15 cellular contexts compared by ENCODE assay signal in genomic region chr18:13454363-13455150, GRCh38.
"Had no signal": no experiment of that assay in that cellular context is flagged by ENCODE, and none has a peak within 500 bp of the region (broad histone marks: within the 10 kb centered on the region; RNA-seq: fewer than 3 reads in every experiment).

No MANE protein-coding gene starts in this region.

- H3K27me3 Mint-ChIP-seq: activated CD4-positive, alpha-beta T cell treated with anti-CD3 and anti-CD28 coated beads for 36 hours; activated naive CD4-positive, alpha-beta T cell treated with anti-CD3 and anti-CD28 coated beads, Interleukin-2, amount 10 ng/mL, durations not matched to agents 7 days and 5 days had no signal

- H3K27me3 ChIP-seq: breast epithelium, foreskin keratinocyte, upper lobe of left lung had no signal

- H3K9me3 Mint-ChIP-seq: activated T-helper 2 cell treated with anti-CD3 and anti-CD28 coated beads, Interferon-gamma antibody, Interleukin-2, Interleukin-4, amounts not matched to agents 10 μg/mL and 5 μg/mL and 100 μg/mL, durations not matched to agents 14 hours and 24 hours and 36 hours had no signal

- H3K9me3 ChIP-seq: breast epithelium, upper lobe of left lung had no signal

- H3K4me3 Mint-ChIP-seq: activated CD4-positive, alpha-beta memory T cell treated with anti-CD3 and anti-CD28 coated beads, Interleukin-2, amount 10 ng/mL, durations not matched to agents 7 days and 5 days; activated CD4-positive, alpha-beta T cell treated with anti-CD3 and anti-CD28 coated beads for 36 hours; activated naive CD4-positive, alpha-beta T cell treated with anti-CD3 and anti-CD28 coated beads, Interleukin-2, amount 10 ng/mL, durations not matched to agents 7 days and 5 days; nephron had no signal

- H3K4me1 ChIP-seq: breast epithelium, foreskin keratinocyte had no signal

- H3K4me3 ChIP-seq: breast epithelium, upper lobe of left lung had no signal

- H3K27ac Mint-ChIP-seq: activated CD4-positive, alpha-beta memory T cell treated with anti-CD3 and anti-CD28 coated beads, Interleukin-2, amount 10 ng/mL, durations not matched to agents 7 days and 5 days; activated CD4-positive, alpha-beta T cell treated with anti-CD3 and anti-CD28 coated beads for 36 hours; activated naive CD4-positive, alpha-beta T cell treated with anti-CD3 and anti-CD28 coated beads, Interleukin-2, amount 10 ng/mL, durations not matched to agents 7 days and 5 days; activated T-helper 2 cell treated with anti-CD3 and anti-CD28 coated beads, Interferon-gamma antibody, Interleukin-2, Interleukin-4, amounts not matched to agents 10 μg/mL and 5 μg/mL and 100 μg/mL, durations not matched to agents 14 hours and 24 hours and 36 hours; nephron had no signal

- H3K27ac ChIP-seq: breast epithelium, foreskin keratinocyte, upper lobe of left lung, VCaP had no signal

- DNase-seq: activated CD4-positive, alpha-beta memory T cell treated with anti-CD3 and anti-CD28 coated beads, Interleukin-2, amount 10 ng/mL, durations not matched to agents 7 days and 5 days; activated CD8-positive, alpha-beta memory T cell treated with anti-CD3 and anti-CD28 coated beads, Interleukin-2, amount 50 U/mL, for 4 hours; activated naive CD4-positive, alpha-beta T cell treated with anti-CD3 and anti-CD28 coated beads, Interleukin-2, amount 10 ng/mL, durations not matched to agents 7 days and 5 days; foreskin keratinocyte; mesendoderm; stimulated activated CD4-positive, alpha-beta T cell treated with anti-CD3 and anti-CD28 coated beads, Interleukin-12 subunit alpha, Interleukin-12 subunit beta, amount 100 ng/mL, for 4 hours; stimulated activated CD4-positive, alpha-beta T cell treated with anti-CD3 and anti-CD28 coated beads, Interleukin-2, amount 100 ng/mL, for 48 hours; stimulated activated naive CD8-positive, alpha-beta T cell treated with anti-CD3 and anti-CD28 coated beads, Interleukin-15, Interleukin-2, amounts not matched to agents 100 U/mL and 50 U/mL, for 24 hours; T1000; upper lobe of left lung had no signal

- ATAC-seq: foreskin keratinocyte had no signal

- H3K36me3 ChIP-seq: breast epithelium, upper lobe of left lung had no signal
